ENCODE assay signal across 12 cellular contexts in the genomic region with DNA sequence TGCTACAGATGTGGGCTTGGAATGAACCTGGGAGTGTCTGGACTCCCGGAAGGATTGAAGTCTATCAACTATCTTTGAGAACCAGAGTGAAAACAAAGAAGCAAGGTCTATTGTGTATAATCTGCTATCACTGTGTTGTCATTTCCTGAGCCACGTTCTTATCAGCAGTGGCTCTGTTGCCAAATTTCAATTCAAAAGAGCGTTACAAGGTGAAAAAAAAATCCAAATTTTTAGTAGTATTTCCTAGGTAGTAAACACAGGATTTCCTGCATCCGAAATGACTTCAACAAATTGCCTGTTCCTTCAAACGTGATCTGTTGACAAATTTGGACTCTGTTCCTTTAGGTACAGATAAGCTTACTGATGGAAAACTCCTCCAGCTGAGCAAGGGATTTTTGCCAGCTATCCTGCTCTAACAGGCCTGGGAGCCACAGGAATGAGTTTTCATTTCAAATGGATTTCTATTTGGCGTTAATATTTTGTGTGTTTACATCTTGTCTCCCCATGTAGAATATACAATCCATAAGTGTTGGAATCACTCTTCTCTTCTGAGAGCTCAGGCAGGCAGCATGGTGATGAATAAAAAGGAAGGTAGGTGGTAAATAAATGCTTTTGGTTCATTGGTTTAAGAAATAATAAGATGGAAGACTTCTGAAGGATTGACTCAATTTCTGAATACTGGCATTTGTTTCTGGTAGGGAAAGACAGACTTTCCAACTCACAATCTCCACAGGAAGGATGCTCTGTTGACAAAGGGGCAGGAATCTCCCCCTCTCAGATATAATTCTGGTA. TPM values are rescaled to one million over a fixed set of nuclear protein-coding genes. Genes with fewer than 3 reads are reported as not detected.
DNase-seq lines count a peak whose midpoint lies in the region; ATAC-seq and TF ChIP-seq lines count a peak whose summit lies in the region.
"Had no signal": no experiment of that assay in that cellular context is flagged by ENCODE, and none has a peak within 500 bp of the region (broad histone marks: within the 10 kb centered on the region; RNA-seq: fewer than 3 reads in every experiment).

No MANE protein-coding gene starts in this region.

- H3K27ac ChIP-seq in brain microvascular endothelial cell = peak overlapping the region; percentile 93
- H3K27ac ChIP-seq: BLaER1, HL-60 had no signal

- H3K4me3 Mint-ChIP-seq in stimulated activated naive CD8-positive, alpha-beta T cell treated with anti-CD3 and anti-CD28 coated beads, Interleukin-15, amount 100 ng/mL, for 72 hours = no peak overlapping the region
- H3K4me3 Mint-ChIP-seq: activated T-helper 17 cell treated with anti-CD3 and anti-CD28 coated beads, Interleukin-2, amount 50 U/mL, for 72 hours had no signal

- intact Hi-C loops in left cardiac atrium (cut with DNase I) = no loop called here

- H3K27me3 Mint-ChIP-seq in stimulated activated naive CD8-positive, alpha-beta T cell treated with anti-CD3 and anti-CD28 coated beads, Interleukin-15, amount 100 ng/mL, for 72 hours = peaks cover 26% of the 10 kb centered on the region

- no peak overlapping the region for H3K27ac Mint-ChIP-seq in stimulated activated naive CD8-positive, alpha-beta T cell treated with anti-CD3 and anti-CD28 coated beads, Interleukin-15, amount 100 ng/mL, for 72 hours
- H3K27ac Mint-ChIP-seq: activated T-helper 17 cell treated with anti-CD3 and anti-CD28 coated beads, Interleukin-2, amount 50 U/mL, for 72 hours had no signal

- H3K4me3 ChIP-seq in brain microvascular endothelial cell (ENCODE audit: low read depth, low read length) = no peak overlapping the region
- H3K4me3 ChIP-seq: BLaER1 had no signal

- H3K36me3 ChIP-seq in brain microvascular endothelial cell (replicated peaks) = no peaks in the 10 kb centered on the region
- H3K36me3 ChIP-seq: BLaER1 had no signal

- DNase-seq in GM03348 (ENCODE audit: low spot score) (peak; percentile 21), brain microvascular endothelial cell (no peak), left cardiac atrium (no peak), pulmonary artery endothelial cell (ENCODE audit: low read depth, low spot score) (peak; percentile 86), SK-N-DZ (ENCODE audit: low spot score) (no peak), midbrain (lab: John Stamatoyannopoulos, UW) (no peak), occipital lobe (lab: John Stamatoyannopoulos, UW) (no peak)
- no peak for DNase-seq in stimulated activated naive CD8-positive, alpha-beta T cell treated with anti-CD3 and anti-CD28 coated beads, Interleukin-15, amount 100 ng/mL, for 72 hours
- DNase-seq: NCI-H1436 had no signal

- in situ Hi-C loops in brain microvascular endothelial cell (cut with HindIII; ENCODE audit: low pct_ligation_motif_present, low sequenced_read_pairs) = no loop called here

- no peaks in the 10 kb centered on the region for H3K27me3 ChIP-seq in brain microvascular endothelial cell (replicated peaks)
- H3K27me3 ChIP-seq: BLaER1 had no signal

- no peaks in the 10 kb centered on the region for H3K4me1 Mint-ChIP-seq in stimulated activated naive CD8-positive, alpha-beta T cell treated with anti-CD3 and anti-CD28 coated beads, Interleukin-15, amount 100 ng/mL, for 72 hours
- H3K4me1 Mint-ChIP-seq: activated T-helper 17 cell treated with anti-CD3 and anti-CD28 coated beads, Interleukin-2, amount 50 U/mL, for 72 hours had no signal

- peaks cover 23% of the 10 kb centered on the region in 2 donors for H3K9me3 Mint-ChIP-seq in stimulated activated naive CD8-positive, alpha-beta T cell treated with anti-CD3 and anti-CD28 coated beads, Interleukin-15, amount 100 ng/mL, for 72 hours

- ATAC-seq in left cardiac atrium = peak; percentile 61 to 86
- no peak for ATAC-seq in stimulated activated naive CD8-positive, alpha-beta T cell treated with anti-CD3 and anti-CD28 coated beads, Interleukin-15, amount 100 ng/mL, for 72 hours
- ATAC-seq: activated T-helper 17 cell treated with anti-CD3 and anti-CD28 coated beads, Interleukin-2, amount 50 U/mL, for 72 hours had no signal

- no peak for TF ChIP-seq CTCF in brain microvascular endothelial cell (IDR thresholded peaks at IDR 0.05; ENCODE audit: low read depth, low read length, missing control alignments)

RNA-seq across cellular contexts. Expression of gene GPR135, which starts 58.5 kb away (rescaled TPM):
- 1 to 10 TPM; 2.7 to 2.8 TPM for total RNA-seq in left cardiac atrium
- 0.66 and 0.99 TPM in 2 replicates for total RNA-seq in pulmonary artery endothelial cell
- polyA plus RNA-seq in SK-N-DZ (2014; cell fraction: cytosol; rRNA removed) = 0.79 and 3.0 TPM in 2 replicates
- 4.4 and 4.7 TPM in 2 replicates for polyA plus RNA-seq in SK-N-DZ (2014; cell fraction: nucleus; rRNA removed)
- 5.9 TPM for total RNA-seq in occipital lobe

Comparison
In these comparisons a context has a peak if more than half of its experiments do, and no peak if none do; other contexts are left out.
1. DNase-seq: peak in GM03348 (single experiment) and pulmonary artery endothelial cell (single experiment); none in brain microvascular endothelial cell (single experiment), left cardiac atrium (single experiment), SK-N-DZ (single experiment), stimulated activated naive CD8-positive, alpha-beta T cell treated with anti-CD3 and anti-CD28 coated beads, Interleukin-15, amount 100 ng/mL, for 72 hours (0 of 2), midbrain (single experiment) and occipital lobe (single experiment).